ENCODE assay signal across 8 cellular contexts in genomic region chr15:74782596-74783071, GRCh38. TPM values are rescaled to one million over a fixed set of nuclear protein-coding genes. Genes with fewer than 3 reads are reported as not detected.
DNase-seq lines count a peak whose midpoint lies in the region; ATAC-seq and TF ChIP-seq lines count a peak whose summit lies in the region.

No MANE protein-coding gene starts in this region.

- no peaks in the 10 kb centered on the region for H3K36me3 ChIP-seq in adrenal gland (replicated peaks in 1 of 2)
- no peaks in the 10 kb centered on the region for H3K36me3 ChIP-seq in kidney epithelial cell (ENCODE audit: control insufficient read depth, insufficient read depth, low read length)
- no peaks in the 10 kb centered on the region for H3K36me3 ChIP-seq in thoracic aorta

- no peak for DNase-seq in T-helper 1 cell
- peak in 1 of 7 donors; percentile 33 for DNase-seq in adrenal gland
- DNase-seq in kidney epithelial cell (ENCODE audit: low read depth), result no peak
- DNase-seq in thoracic aorta (ENCODE audit: low spot score), result no peak
- no peak for DNase-seq in cerebellar nuclear complex (lab: John Stamatoyannopoulos, UW)

- H3K4me1 ChIP-seq in adrenal gland (replicated peaks in 1 of 2), result peaks cover 24 to 63% of the 10 kb centered on the region in 2 donors
- peaks cover 47 to 62% of the 10 kb centered on the region in 2 donors for H3K4me1 ChIP-seq in thoracic aorta (ENCODE audit: control insufficient read depth in 1 of 2, low read depth in 2 of 2)

- intact Hi-C loops in adrenal gland (cut with DNase I), result no loop called here

- TF ChIP-seq CTCF in adrenal gland (IDR thresholded peaks at IDR 0.05) (no peak), kidney epithelial cell (IDR thresholded peaks at IDR 0.05; ENCODE audit: insufficient read depth, low read length, poor library complexity, severe bottlenecking) (no peak), thoracic aorta (IDR thresholded peaks at IDR 0.05) (no peak)

- WGBS in adrenal gland, 4 donors, result 1% methylated on average over 13 to 25 of the region's 26 CpGs

- H3K9me3 ChIP-seq in adrenal gland (replicated peaks in 1 of 3) (no peaks in the 10 kb centered on the region), thoracic aorta (no peaks in the 10 kb centered on the region)

- H3K27ac ChIP-seq in adrenal gland (peak overlapping the region in 4 of 5 donors; percentile 46 to 96 (median 68)), thoracic aorta (peak overlapping the region in 1 of 2 donors; percentile 48)

- H3K4me1 Mint-ChIP-seq in T-helper 1 cell treated with Interleukin-12 subunit alpha and Interleukin-12 subunit beta and Interleukin-4 antibody, amounts not matched to agents 30 μg/mL and 1 μg/mL, for 36 hours (ENCODE audit: low read depth), result peaks cover 55% of the 10 kb centered on the region

- peak overlapping the region; percentile 93 for H3K4me3 Mint-ChIP-seq in T-helper 1 cell treated with Interleukin-12 subunit alpha and Interleukin-12 subunit beta and Interleukin-4 antibody, amounts not matched to agents 30 μg/mL and 1 μg/mL, for 36 hours

- H3K4me3 ChIP-seq in adrenal gland (peak overlapping the region; percentile 0 to 93 (median 78)), kidney epithelial cell (ENCODE audit: low read depth, low read length) (peak overlapping the region; percentile 65), thoracic aorta (peak overlapping the region; percentile 88)

- TF ChIP-seq POLR2A in adrenal gland (IDR thresholded peaks at IDR 0.05), result no peak

- H3K27me3 ChIP-seq in adrenal gland (no peaks in the 10 kb centered on the region), kidney epithelial cell (ENCODE audit: control insufficient read depth, insufficient read depth, low read length) (no peaks in the 10 kb centered on the region), thoracic aorta (replicated peaks; ENCODE audit: insufficient read depth) (no peaks in the 10 kb centered on the region)

- no peaks in the 10 kb centered on the region for H3K27me3 Mint-ChIP-seq in T-helper 1 cell treated with Interleukin-12 subunit alpha and Interleukin-12 subunit beta and Interleukin-4 antibody, amounts not matched to agents 30 μg/mL and 1 μg/mL, for 36 hours (ENCODE audit: low read depth)

- peak overlapping the region; percentile 88 for H3K27ac Mint-ChIP-seq in T-helper 1 cell treated with Interleukin-12 subunit alpha and Interleukin-12 subunit beta and Interleukin-4 antibody, amounts not matched to agents 30 μg/mL and 1 μg/mL, for 36 hours

- no peaks in the 10 kb centered on the region for H3K9me3 Mint-ChIP-seq in T-helper 1 cell treated with Interleukin-12 subunit alpha and Interleukin-12 subunit beta and Interleukin-4 antibody, amounts not matched to agents 30 μg/mL and 1 μg/mL, for 36 hours

- ATAC-seq in thoracic aorta (ENCODE audit: insufficient number of reproducible peaks, low FRiP score, low read depth) (no peak), GM18867 (IDR thresholded peaks at IDR 0.05; ENCODE audit: unreplicated experiment) (no peak), HG02763 (IDR thresholded peaks at IDR 0.05; ENCODE audit: unreplicated experiment) (no peak)

- peaks cover 46% of the 10 kb centered on the region for H3K36me3 Mint-ChIP-seq in T-helper 1 cell treated with Interleukin-12 subunit alpha and Interleukin-12 subunit beta and Interleukin-4 antibody, amounts not matched to agents 30 μg/mL and 1 μg/mL, for 36 hours (ENCODE audit: low read depth)

RNA-seq across cellular contexts. Expression of gene CSK, which starts 0.8 kb away (rescaled TPM):
- total RNA-seq in adrenal gland (10 to 100 TPM; 13.8 to 59.4 (median 30.1) TPM), kidney epithelial cell (48.0 and 51.0 TPM in 2 replicates), thoracic aorta (10 to 100 TPM; 32.7 to 61.6 TPM)
- polyA plus RNA-seq in adrenal gland, result 10 to 100 TPM; 20.5 to 46.4 (median 25.8) TPM

RNA-seq across cellular contexts. Expression of gene LMAN1L, which starts 30.0 kb away (rescaled TPM):
- total RNA-seq in adrenal gland, result 10 to 100 TPM in 1 of 8 donors, 1 to 10 TPM in 6, not detected in 1; 1.6 to 11.2 (median 5.1) TPM
- 10 to 100 TPM in 1 of 3 donors, 1 to 10 TPM in 1, under 1 TPM in 1; 0.88 to 12.5 (median 7.3) TPM for polyA plus RNA-seq in adrenal gland
- total RNA-seq in kidney epithelial cell, result not detected in 2 replicates
- total RNA-seq in thoracic aorta, result not detected

RNA-seq across cellular contexts. Expression of gene CYP1A2, which starts 34.0 kb away (rescaled TPM):
- total RNA-seq in adrenal gland (not detected), kidney epithelial cell (not detected in 2 replicates), thoracic aorta (not detected)
- not detected for polyA plus RNA-seq in adrenal gland

RNA-seq across cellular contexts. Expression of gene CPLX3, which starts 43.8 kb away (rescaled TPM):
- 1 to 10 TPM in 2 of 8 donors, under 1 TPM in 4, not detected in 2; 0.51 to 3.6 (median 0.75) TPM for total RNA-seq in adrenal gland
- polyA plus RNA-seq in adrenal gland, result 10 to 100 TPM in 2 of 3 donors, 1 to 10 TPM in 1; 1.1 to 24.1 (median 24.0) TPM
- total RNA-seq in kidney epithelial cell, result not detected in 2 replicates
- not detected for total RNA-seq in thoracic aorta

RNA-seq across cellular contexts. Expression of gene CYP1A1, which starts 57.3 kb away (rescaled TPM):
- total RNA-seq in adrenal gland (under 1 TPM in 1 of 8 donors, not detected in 7; 0.96 TPM), kidney epithelial cell (0.33 TPM in 1 of 2 replicates, not detected in the other), thoracic aorta (under 1 TPM in 1 of 2 donors, not detected in 1; 0.54 TPM)
- 1 to 10 TPM in 1 of 3 donors, not detected in 2; 2.2 TPM for polyA plus RNA-seq in adrenal gland
